In genomic region chr1:183019860-183020259, GRCh38 we compare ENCODE assay signal across 12 cellular contexts. TPM values are rescaled to one million over a fixed set of nuclear protein-coding genes. Genes with fewer than 3 reads are reported as not detected.
DNase-seq lines count a peak whose midpoint lies in the region; TF ChIP-seq lines count a peak whose summit lies in the region.
"Had no signal": no experiment of that assay in that cellular context is flagged by ENCODE, and none has a peak within 500 bp of the region (broad histone marks: within the 10 kb centered on the region; RNA-seq: fewer than 3 reads in every experiment).

No MANE protein-coding gene starts in this region.

- H4K5ac ChIP-seq in mesendoderm (ENCODE audit: low read length): no peak overlapping the region

- no peak overlapping the region for H4K8ac ChIP-seq in mesendoderm (ENCODE audit: low read depth, low read length)

- H2AK5ac ChIP-seq in mesendoderm (ENCODE audit: low read length): no peak overlapping the region

- no peak overlapping the region for H3K18ac ChIP-seq in mesendoderm (ENCODE audit: low read length)

- H3K4ac ChIP-seq in mesendoderm (ENCODE audit: low read depth, low read length): no peak overlapping the region

- no peaks in the 10 kb centered on the region for H3K27me3 ChIP-seq in mesendoderm (ENCODE audit: insufficient read depth, low read length, poor library complexity)
- peaks cover 10% of the 10 kb centered on the region for H3K27me3 ChIP-seq in effector memory CD4-positive, alpha-beta T cell (replicated peaks; ENCODE audit: control insufficient read depth, insufficient read depth, low read length, poor library complexity, severe bottlenecking)
- H3K27me3 ChIP-seq: suprapubic skin had no signal

- H3K79me2 ChIP-seq in mesendoderm (ENCODE audit: control insufficient read depth, insufficient read depth, low read length): no peaks in the 10 kb centered on the region

- H3K9ac ChIP-seq in mesendoderm (ENCODE audit: low read length): no peak overlapping the region

- no peak overlapping the region for H2BK120ac ChIP-seq in mesendoderm (ENCODE audit: low read depth, low read length)

- no peak overlapping the region for H3K27ac ChIP-seq in mesendoderm (ENCODE audit: low read depth, low read length)
- H3K27ac ChIP-seq in effector memory CD4-positive, alpha-beta T cell (ENCODE audit: insufficient read depth, low read length, poor library complexity, severe bottlenecking): no peak overlapping the region
- H3K27ac ChIP-seq: suprapubic skin, WERI-Rb-1 had no signal

- H3K27me3 Mint-ChIP-seq in chondrocyte (ENCODE audit: low read depth): no peaks in the 10 kb centered on the region

- no peak overlapping the region for H3K4me2 ChIP-seq in mesendoderm (ENCODE audit: low read length)

- H3K4me3 Mint-ChIP-seq in chondrocyte (ENCODE audit: unreplicated experiment): no peak overlapping the region
- H3K4me3 Mint-ChIP-seq: dendritic cell treated with granulocyte-macrophage colony-stimulating factor and Interleukin-4, amounts not matched to agents 40 ng/mL and 50 ng/mL, for 4 days; natural killer cell treated with Interleukin-12 subunit alpha and Interleukin-12 subunit beta and Interleukin-15 and Interleukin-18, amount 100 ng/mL, for 72 hours had no signal

- DNase-seq in Daoy (ENCODE audit: low read depth): peak; percentile 62
- DNase-seq in NCI-H2196 (lab: John Stamatoyannopoulos, UW; ENCODE audit: unreplicated experiment): peak; percentile 31
- DNase-seq in chondrocyte (ENCODE audit: low spot score): no peak
- peak; percentile 65 for DNase-seq in mesendoderm
- DNase-seq in dedifferentiated amniotic fluid mesenchymal stem cell (ENCODE audit: extremely low spot score): no peak
- DNase-seq in effector memory CD4-positive, alpha-beta T cell: no peak
- DNase-seq in activated CD4-positive, alpha-beta T cell treated with anti-CD3 and anti-CD28 coated beads for 4 hours: no peak
- no peak for DNase-seq in activated naive CD4-positive, alpha-beta T cell treated with anti-CD3 and anti-CD28 coated beads, Interleukin-2, amount 50 U/mL, for 16 hours
- DNase-seq: WERI-Rb-1 had no signal

- H2BK5ac ChIP-seq in mesendoderm (ENCODE audit: low read length): no peak overlapping the region

- no CpG with 5 or more reads among the region's 1 CpG for WGBS in mesendoderm (ENCODE audit: extremely low coverage, insufficient coverage, low lambda C conversion rate)

- no peaks in the 10 kb centered on the region for H3K36me3 ChIP-seq in mesendoderm (ENCODE audit: control insufficient read depth, insufficient read depth, low read length)
- no peaks in the 10 kb centered on the region for H3K36me3 ChIP-seq in effector memory CD4-positive, alpha-beta T cell (ENCODE audit: control insufficient read depth, insufficient read depth, low read length)
- H3K36me3 ChIP-seq: suprapubic skin, WERI-Rb-1 had no signal

- H3K27ac Mint-ChIP-seq in chondrocyte (ENCODE audit: unreplicated experiment): no peak overlapping the region
- H3K27ac Mint-ChIP-seq: dendritic cell treated with granulocyte-macrophage colony-stimulating factor and Interleukin-4, amounts not matched to agents 40 ng/mL and 50 ng/mL, for 4 days; natural killer cell treated with Interleukin-12 subunit alpha and Interleukin-12 subunit beta and Interleukin-15 and Interleukin-18, amount 100 ng/mL, for 72 hours had no signal

- H3K4me3 ChIP-seq in mesendoderm (ENCODE audit: low read length): no peak overlapping the region
- no peak overlapping the region for H3K4me3 ChIP-seq in effector memory CD4-positive, alpha-beta T cell (ENCODE audit: insufficient read depth, low read depth, low read length, poor library complexity, severe bottlenecking)
- H3K4me3 ChIP-seq: suprapubic skin had no signal

- no peak overlapping the region for H3K56ac ChIP-seq in mesendoderm (ENCODE audit: low read length)

- peaks cover 3% of the 10 kb centered on the region for H3K36me3 Mint-ChIP-seq in chondrocyte (ENCODE audit: low read depth)

- peaks cover 15% of the 10 kb centered on the region for H3K4me1 Mint-ChIP-seq in chondrocyte (ENCODE audit: low read depth)

- H3K4me1 ChIP-seq in mesendoderm (ENCODE audit: control insufficient read depth, low read depth, low read length): peaks cover 2% of the 10 kb centered on the region
- H3K4me1 ChIP-seq in effector memory CD4-positive, alpha-beta T cell (ENCODE audit: control insufficient read depth, insufficient read depth, low read length, poor library complexity, severe bottlenecking): peaks cover 11% of the 10 kb centered on the region

- H3K9me3 Mint-ChIP-seq in chondrocyte (ENCODE audit: low read depth): no peaks in the 10 kb centered on the region
- H3K9me3 Mint-ChIP-seq: dendritic cell treated with granulocyte-macrophage colony-stimulating factor and Interleukin-4, amounts not matched to agents 40 ng/mL and 50 ng/mL, for 4 days; natural killer cell treated with Interleukin-12 subunit alpha and Interleukin-12 subunit beta and Interleukin-15 and Interleukin-18, amount 100 ng/mL, for 72 hours had no signal

- H3K23ac ChIP-seq in mesendoderm (ENCODE audit: low read length): no peak overlapping the region

- peak; percentile 71 for TF ChIP-seq CTCF in chondrocyte (IDR thresholded peaks at IDR 0.05)

- no peaks in the 10 kb centered on the region for H3K79me1 ChIP-seq in mesendoderm (ENCODE audit: low read length)

- no peak overlapping the region for H2BK15ac ChIP-seq in mesendoderm (replicated peaks; ENCODE audit: low read depth)

- no peaks in the 10 kb centered on the region for H3K9me3 ChIP-seq in effector memory CD4-positive, alpha-beta T cell (ENCODE audit: control insufficient read depth, low read length)
- H3K9me3 ChIP-seq: suprapubic skin had no signal

RNA-seq across cellular contexts. Expression of gene LAMC1, which starts 3.4 kb away (rescaled TPM):
- 106 and 117 TPM in 2 replicates for total RNA-seq in Daoy (2014; rRNA removed; shearing (Covaris generic))
- 307 to 453 TPM (median 449 TPM) in 3 replicates for total RNA-seq in chondrocyte
- polyA plus RNA-seq in mesendoderm (2013, experiment 1 of 2): 54.6 TPM
- 50.2 TPM for polyA plus RNA-seq in mesendoderm (2013, experiment 2 of 2)

Comparison
In these comparisons a context has a peak if more than half of its experiments do, and no peak if none do; other contexts are left out.
1. DNase-seq: peak in Daoy (single experiment), NCI-H2196 (single experiment) and mesendoderm (single experiment); none in chondrocyte (single experiment), dedifferentiated amniotic fluid mesenchymal stem cell (single experiment), effector memory CD4-positive, alpha-beta T cell (0 of 3), activated CD4-positive, alpha-beta T cell treated with anti-CD3 and anti-CD28 coated beads for 4 hours (0 of 2) and activated naive CD4-positive, alpha-beta T cell treated with anti-CD3 and anti-CD28 coated beads, Interleukin-2, amount 50 U/mL, for 16 hours (single experiment).